Comparison of ENCODE assay signal across 28 cellular contexts in genomic region chr10:24193330-24193729, GRCh38. TPM values are rescaled to one million over a fixed set of nuclear protein-coding genes. Genes with fewer than 3 reads are reported as not detected.
"Had no signal": no experiment of that assay in that cellular context is flagged by ENCODE, and none has a peak within 500 bp of the region (broad histone marks: within the 10 kb centered on the region; RNA-seq: fewer than 3 reads in every experiment).

No MANE protein-coding gene starts in this region.

- H3K36me3 ChIP-seq: lower lobe of right lung, neural progenitor cell, neutrophil, right atrium auricular region, stomach, thoracic aorta, tibial artery, uterus had no signal

- H3K27me3 ChIP-seq: hepatocyte, neural progenitor cell, neutrophil, right atrium auricular region, stomach, tibial artery, uterus had no signal

- H3K9me3 ChIP-seq: lower lobe of right lung, neutrophil, right atrium auricular region, stomach, thoracic aorta, tibial artery, uterus had no signal

- ATAC-seq: left cardiac atrium; left lobe of liver; lower lobe of right lung; natural killer cell; sciatic nerve; stimulated activated naive B cell treated with anti-CD40 and anti-IgM and Interleukin-4, amounts not matched to agents 10 μg/mL and 1 μg/mL and 100 μg/mL, for 72 hours; stimulated activated naive CD8-positive, alpha-beta T cell treated with anti-CD3 and anti-CD28 coated beads, Interleukin-15, Interleukin-2, amounts not matched to agents 100 U/mL and 50 U/mL, for 24 hours had no signal

- H3K79me2 ChIP-seq: hepatocyte had no signal

- H3K4me3 Mint-ChIP-seq: naive B cell; natural killer cell; nephron progenitor cell; neural progenitor cell; stimulated activated naive B cell treated with anti-CD40 and anti-IgM and Interleukin-4, amounts not matched to agents 10 μg/mL and 1 μg/mL and 100 μg/mL, for 72 hours had no signal

- H3K4me1 Mint-ChIP-seq: naive B cell; natural killer cell; stimulated activated naive B cell treated with anti-CD40 and anti-IgM and Interleukin-4, amounts not matched to agents 10 μg/mL and 1 μg/mL and 100 μg/mL, for 72 hours had no signal

- DNase-seq: kidney glomerular epithelial cell; left cardiac atrium; lower lobe of right lung; mammary epithelial cell; mesenchymal stem cell; naive B cell; natural killer cell; nephron progenitor cell; occipital lobe; stimulated activated CD4-positive, alpha-beta T cell treated with anti-CD3 and anti-CD28 coated beads, Interleukin-12 subunit alpha, Interleukin-12 subunit beta, amount 100 ng/mL, for 4 hours; stimulated activated CD4-positive, alpha-beta T cell treated with anti-CD3 and anti-CD28 coated beads, Interleukin-15, amount 100 ng/mL, for 24 hours; stimulated activated CD4-positive, alpha-beta T cell treated with anti-CD3 and anti-CD28 coated beads, Interleukin-2, amount 100 ng/mL, for 24 hours; stimulated activated CD4-positive, alpha-beta T cell treated with anti-CD3 and anti-CD28 coated beads, Interleukin-4, amount 100 ng/mL, for 1 hour; stimulated activated naive B cell treated with anti-CD40 and anti-IgM and Interleukin-4, amounts not matched to agents 10 μg/mL and 1 μg/mL and 100 μg/mL, for 72 hours; stimulated activated naive CD8-positive, alpha-beta T cell treated with anti-CD3 and anti-CD28 coated beads, Interleukin-15, Interleukin-2, amounts not matched to agents 100 U/mL and 50 U/mL, for 24 hours; stomach; tibial artery; trophoblast cell; uterus had no signal

- H3K27me3 Mint-ChIP-seq: progenitor cell of endocrine pancreas had no signal

- H3K4me3 ChIP-seq: hepatocyte, lower lobe of right lung, neural progenitor cell, right atrium auricular region, skin epidermis, stomach, thoracic aorta, tibial artery, uterus had no signal

- H3K27ac Mint-ChIP-seq: naive B cell; natural killer cell; nephron progenitor cell; neural progenitor cell; progenitor cell of endocrine pancreas; stimulated activated naive B cell treated with anti-CD40 and anti-IgM and Interleukin-4, amounts not matched to agents 10 μg/mL and 1 μg/mL and 100 μg/mL, for 72 hours had no signal

- H2AFZ ChIP-seq: hepatocyte, neural progenitor cell had no signal

- H3K27ac ChIP-seq: hepatocyte, lower lobe of right lung, neural progenitor cell, neutrophil, right atrium auricular region, skin epidermis, stomach, thoracic aorta, tibial artery, uterus had no signal

- H3K4me2 ChIP-seq: hepatocyte, neural progenitor cell had no signal

- H3K9ac ChIP-seq: neural progenitor cell had no signal

- H3K4me1 ChIP-seq: neural progenitor cell, tibial artery, uterus had no signal

- H3K36me3 Mint-ChIP-seq: naive B cell; natural killer cell; neural progenitor cell; stimulated activated naive B cell treated with anti-CD40 and anti-IgM and Interleukin-4, amounts not matched to agents 10 μg/mL and 1 μg/mL and 100 μg/mL, for 72 hours had no signal

RNA-seq across cellular contexts. Expression of gene KIAA1217, which starts 15.6 kb away (rescaled TPM):
- total RNA-seq: natural killer cell had no signal
